24 cellular contexts compared by ENCODE assay signal in the genomic region with DNA sequence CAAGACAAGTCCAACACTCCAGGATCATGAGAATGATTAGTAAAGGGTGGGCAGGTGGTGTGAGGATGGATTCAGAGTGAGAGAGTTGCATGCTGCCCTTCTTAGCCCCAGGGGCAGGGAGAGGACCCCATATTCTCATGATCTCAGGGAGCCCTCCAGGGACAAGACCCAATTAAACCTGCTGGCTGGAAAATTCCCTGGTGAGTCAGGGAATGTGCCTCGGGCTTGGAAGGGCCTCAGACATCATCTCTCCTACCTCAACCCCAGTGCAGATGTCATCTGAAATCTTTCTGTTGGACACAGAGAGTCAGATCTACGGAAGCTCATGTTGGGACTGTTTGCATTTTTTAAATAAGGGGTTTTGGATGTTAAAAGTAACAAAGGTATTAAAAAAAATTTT. TPM values are rescaled to one million over a fixed set of nuclear protein-coding genes. Genes with fewer than 3 reads are reported as not detected.
DNase-seq lines count a peak whose midpoint lies in the region; ATAC-seq, FAIRE-seq and TF ChIP-seq lines count a peak whose summit lies in the region.
"Had no signal": no experiment of that assay in that cellular context is flagged by ENCODE, and none has a peak within 500 bp of the region (broad histone marks: within the 10 kb centered on the region; RNA-seq: fewer than 3 reads in every experiment).

No MANE protein-coding gene starts in this region.

- peaks cover 91% of the 10 kb centered on the region for H3K36me3 Mint-ChIP-seq in dendritic cell treated with granulocyte-macrophage colony-stimulating factor and Interleukin-4, amounts not matched to agents 40 ng/mL and 50 ng/mL, for 4 days (ENCODE audit: low read depth)
- H3K36me3 Mint-ChIP-seq in activated CD8-positive, alpha-beta T cell treated with anti-CD3 and anti-CD28 coated beads, Interleukin-2, amount 10 ng/mL, durations not matched to agents 7 days and 5 days (ENCODE audit: low read depth) = peaks cover 14% of the 10 kb centered on the region

- peaks cover 6% of the 10 kb centered on the region for H3K4me1 ChIP-seq in mesenchymal stem cell (ENCODE audit: control insufficient read depth, insufficient read depth, low read depth, low read length)
- H3K4me1 ChIP-seq in sigmoid colon = no peaks in the 10 kb centered on the region
- H3K4me1 ChIP-seq in small intestine (ENCODE audit: control insufficient read depth in 2 of 2, insufficient read depth in 1 of 2, low read depth in 1 of 2, low read length in 1 of 2) = no peaks in the 10 kb centered on the region
- H3K4me1 ChIP-seq: upper lobe of right lung had no signal

- H3K27ac Mint-ChIP-seq in dendritic cell treated with granulocyte-macrophage colony-stimulating factor and Interleukin-4, amounts not matched to agents 40 ng/mL and 50 ng/mL, for 4 days = peak overlapping the region; percentile 31
- H3K27ac Mint-ChIP-seq in activated CD8-positive, alpha-beta T cell treated with anti-CD3 and anti-CD28 coated beads, Interleukin-2, amount 10 ng/mL, durations not matched to agents 7 days and 5 days = no peak overlapping the region
- H3K27ac Mint-ChIP-seq: activated B cell treated with CpG ODN at 0.5 μM for 24 hours; activated naive CD4-positive, alpha-beta T cell treated with anti-CD3 and anti-CD28 coated beads for 36 hours; T-helper 2 cell treated with Interferon-gamma antibody and Interleukin-4, amounts not matched to agents 5 μg/mL and 100 μg/mL, for 36 hours had no signal

- no peaks in the 10 kb centered on the region for H3K27me3 Mint-ChIP-seq in dendritic cell treated with granulocyte-macrophage colony-stimulating factor and Interleukin-4, amounts not matched to agents 40 ng/mL and 50 ng/mL, for 4 days
- no peaks in the 10 kb centered on the region for H3K27me3 Mint-ChIP-seq in activated CD8-positive, alpha-beta T cell treated with anti-CD3 and anti-CD28 coated beads, Interleukin-2, amount 10 ng/mL, durations not matched to agents 7 days and 5 days (ENCODE audit: low read depth)
- H3K27me3 Mint-ChIP-seq: central memory CD8-positive, alpha-beta T cell had no signal

- no peak for TF ChIP-seq POLR2A in sigmoid colon (IDR thresholded peaks at IDR 0.05)

- no peak overlapping the region for H3K18ac ChIP-seq in mesenchymal stem cell (ENCODE audit: low read depth in 1 of 2, low read length in 2 of 2)

- H3K14ac ChIP-seq in mesenchymal stem cell (ENCODE audit: low read length in 2 of 2) = no peak overlapping the region

- H3K79me1 ChIP-seq in mesenchymal stem cell (replicated peaks; ENCODE audit: low read length, poor library complexity, severe bottlenecking) = no peaks in the 10 kb centered on the region

- H2AFZ ChIP-seq in mesenchymal stem cell (ENCODE audit: low read depth, low read length) = no peak overlapping the region

- intact Hi-C loops in dendritic cell treated with granulocyte-macrophage colony-stimulating factor and Interleukin-4, amounts not matched to agents 40 ng/mL and 50 ng/mL, for 4 days (cut with micrococcal nuclease) = loop anchor here (5.0 kb wide), 1 partner anchor 39 kb away; no protein-coding TSS in a partner anchor
- intact Hi-C loops in sigmoid colon (cut with DNase I) = no loop called here

- H2BK120ac ChIP-seq in mesenchymal stem cell (ENCODE audit: low read depth, low read length) = no peak overlapping the region

- H3K27me3 ChIP-seq in mesenchymal stem cell (ENCODE audit: control insufficient read depth in 1 of 2, insufficient read depth in 1 of 2, low read length in 2 of 2) (no peaks in the 10 kb centered on the region), sigmoid colon (no peaks in the 10 kb centered on the region), small intestine (ENCODE audit: control insufficient read depth in 2 of 2, insufficient read depth in 2 of 2, low read length in 2 of 2) (no peaks in the 10 kb centered on the region)
- H3K27me3 ChIP-seq: spleen, upper lobe of right lung had no signal

- peak overlapping the region; percentile 38 for H2BK5ac ChIP-seq in mesenchymal stem cell (ENCODE audit: low read depth, low read length, poor library complexity, severe bottlenecking)

- no peak for ATAC-seq in activated CD8-positive, alpha-beta T cell treated with anti-CD3 and anti-CD28 coated beads, Interleukin-2, amount 10 ng/mL, durations not matched to agents 7 days and 5 days
- ATAC-seq: activated T-cell treated with anti-CD3 and anti-CD28 coated beads, Interleukin-2, amount 50 U/mL, for 4 hours; upper lobe of right lung had no signal

- 49% methylated on average over 2 of the region's 2 CpGs for WGBS in mesenchymal stem cell
- 75 to 84% methylated on average over 2 of the region's 2 CpGs for WGBS in sigmoid colon, 2 donors
- WGBS in small intestine, 3 donors = 77 to 83% (median 80%) methylated on average over 2 of the region's 2 CpGs

- H4K8ac ChIP-seq in mesenchymal stem cell (ENCODE audit: low read length) = no peak overlapping the region

- peak overlapping the region; percentile 18 for H2AK5ac ChIP-seq in mesenchymal stem cell (ENCODE audit: low read length, severe bottlenecking)

- no peak overlapping the region for H3K4me2 ChIP-seq in mesenchymal stem cell (ENCODE audit: low read length, poor library complexity, severe bottlenecking)

- H3K4ac ChIP-seq in mesenchymal stem cell (ENCODE audit: low read depth in 1 of 2, low read length in 2 of 2) = no peak overlapping the region

- H3K4me3 ChIP-seq in mesenchymal stem cell (ENCODE audit: insufficient read depth in 1 of 2, low read depth in 1 of 2, low read length in 2 of 2) (no peak overlapping the region), sigmoid colon (no peak overlapping the region), small intestine (ENCODE audit: low read depth in 1 of 2, low read length in 2 of 2) (no peak overlapping the region)
- H3K4me3 ChIP-seq: esophagus squamous epithelium, spleen, upper lobe of right lung had no signal

- no peak overlapping the region for H3K4me3 Mint-ChIP-seq in dendritic cell treated with granulocyte-macrophage colony-stimulating factor and Interleukin-4, amounts not matched to agents 40 ng/mL and 50 ng/mL, for 4 days
- H3K4me3 Mint-ChIP-seq in activated CD8-positive, alpha-beta T cell treated with anti-CD3 and anti-CD28 coated beads, Interleukin-2, amount 10 ng/mL, durations not matched to agents 7 days and 5 days = no peak overlapping the region
- H3K4me3 Mint-ChIP-seq: activated B cell treated with CpG ODN at 0.5 μM for 24 hours; activated naive CD4-positive, alpha-beta T cell treated with anti-CD3 and anti-CD28 coated beads for 36 hours; activated T-cell treated with anti-CD3 and anti-CD28 coated beads, Interleukin-2, amount 50 U/mL, for 4 hours; central memory CD8-positive, alpha-beta T cell; T-helper 2 cell treated with Interferon-gamma antibody and Interleukin-4, amounts not matched to agents 5 μg/mL and 100 μg/mL, for 36 hours had no signal

- no peak overlapping the region for H2BK12ac ChIP-seq in mesenchymal stem cell (ENCODE audit: low read length in 2 of 2)

- TF ChIP-seq CTCF in sigmoid colon (IDR thresholded peaks at IDR 0.05) = no peak

- FAIRE-seq in small intestine (lab: Jason Lieb, UNC) = no peak

- H2BK15ac ChIP-seq in mesenchymal stem cell (ENCODE audit: low read depth, poor library complexity, severe bottlenecking) = no peak overlapping the region

- CTCF ChIA-PET in activated CD8-positive, alpha-beta T cell treated with anti-CD3 and anti-CD28 coated beads, Interleukin-2, amount 10 ng/mL, durations not matched to agents 7 days and 5 days (lab: Charles Lee) = no interaction called here

- H3K9me3 Mint-ChIP-seq in dendritic cell treated with granulocyte-macrophage colony-stimulating factor and Interleukin-4, amounts not matched to agents 40 ng/mL and 50 ng/mL, for 4 days = peaks cover 37% of the 10 kb centered on the region
- H3K9me3 Mint-ChIP-seq in activated CD8-positive, alpha-beta T cell treated with anti-CD3 and anti-CD28 coated beads, Interleukin-2, amount 10 ng/mL, durations not matched to agents 7 days and 5 days (ENCODE audit: insufficient read depth) = peaks cover 20% of the 10 kb centered on the region

- H3K4me1 Mint-ChIP-seq in dendritic cell treated with granulocyte-macrophage colony-stimulating factor and Interleukin-4, amounts not matched to agents 40 ng/mL and 50 ng/mL, for 4 days (ENCODE audit: low read depth) = peaks cover 85% of the 10 kb centered on the region
- H3K4me1 Mint-ChIP-seq in activated CD8-positive, alpha-beta T cell treated with anti-CD3 and anti-CD28 coated beads, Interleukin-2, amount 10 ng/mL, durations not matched to agents 7 days and 5 days (ENCODE audit: low read depth) = peaks cover 8% of the 10 kb centered on the region
- H3K4me1 Mint-ChIP-seq: central memory CD8-positive, alpha-beta T cell had no signal

- H4K91ac ChIP-seq in mesenchymal stem cell (ENCODE audit: low read length) = no peak overlapping the region

- POLR2A ChIA-PET in activated CD8-positive, alpha-beta T cell treated with anti-CD3 and anti-CD28 coated beads, Interleukin-2, amount 10 ng/mL, durations not matched to agents 7 days and 5 days (lab: Charles Lee) = no interaction called here

- H3K23ac ChIP-seq in mesenchymal stem cell (ENCODE audit: low read length in 2 of 2) = no peak overlapping the region

- DNase-seq in ELR (ENCODE audit: low read depth) = peak; percentile 84
- DNase-seq in NAMALWA (ENCODE audit: low spot score) = peak; percentile 0
- DNase-seq in mesenchymal stem cell = no peak
- no peak for DNase-seq in activated CD8-positive, alpha-beta T cell treated with anti-CD3 and anti-CD28 coated beads, Interleukin-2, amount 10 ng/mL, durations not matched to agents 7 days and 5 days
- no peak for DNase-seq in sigmoid colon
- DNase-seq in small intestine = no peak
- DNase-seq: activated B cell treated with CpG ODN at 0.5 μM for 24 hours; activated naive CD4-positive, alpha-beta T cell treated with anti-CD3 and anti-CD28 coated beads for 36 hours; activated T-cell treated with anti-CD3 and anti-CD28 coated beads, Interleukin-2, amount 50 U/mL, for 4 hours; COR-L47; DND-41; effector CD4-positive, alpha-beta T cell; esophagus squamous epithelium; NCI-H1436 treated with DMSO at 0.1 percent for 48 hours; NCI-H2171 treated with DMSO at 0.1 percent for 48 hours; OCI-M1; spleen; stimulated activated CD4-positive, alpha-beta T cell treated with anti-CD3 and anti-CD28 coated beads, Interleukin-4, amount 100 ng/mL, for 24 hours; upper lobe of right lung had no signal

- H3K36me3 ChIP-seq in mesenchymal stem cell (ENCODE audit: control insufficient read depth in 1 of 2, insufficient read depth in 2 of 2, low read depth in 1 of 2, low read length in 2 of 2) (peaks cover 0 to 2% of the 10 kb centered on the region in 2 experiments), sigmoid colon (no peaks in the 10 kb centered on the region), small intestine (ENCODE audit: control insufficient read depth in 2 of 2, insufficient read depth in 2 of 2, low read length in 2 of 2) (no peaks in the 10 kb centered on the region)
- H3K36me3 ChIP-seq: esophagus squamous epithelium, upper lobe of right lung had no signal

- H3K27ac ChIP-seq in mesenchymal stem cell (ENCODE audit: low read length, poor library complexity, severe bottlenecking) (peak overlapping the region; percentile 90), sigmoid colon (no peak overlapping the region), small intestine (ENCODE audit: low read depth in 1 of 2, low read length in 1 of 2) (no peak overlapping the region)
- H3K27ac ChIP-seq: esophagus squamous epithelium, upper lobe of right lung had no signal

- H3K9me3 ChIP-seq in mesenchymal stem cell (ENCODE audit: control insufficient read depth, low read length) (peaks cover 7% of the 10 kb centered on the region), sigmoid colon (no peaks in the 10 kb centered on the region), small intestine (ENCODE audit: control insufficient read depth, low read depth) (no peaks in the 10 kb centered on the region)
- H3K9me3 ChIP-seq: esophagus squamous epithelium, spleen, upper lobe of right lung had no signal

- no peak for TF ChIP-seq EP300 in sigmoid colon (IDR thresholded peaks at IDR 0.05)

- H3K9ac ChIP-seq in mesenchymal stem cell (ENCODE audit: low read length) = no peak overlapping the region

RNA-seq across cellular contexts. Expression of gene SIRPD, which starts 9.2 kb away (rescaled TPM):
- polyA plus RNA-seq in mesenchymal stem cell (2013, experiment 1 of 2) = not detected
- polyA plus RNA-seq in mesenchymal stem cell (2013, experiment 2 of 2) = not detected
- under 1 TPM in 1 of 2 experiments, not detected in 1; 0.23 TPM for total RNA-seq in activated CD8-positive, alpha-beta T cell treated with anti-CD3 and anti-CD28 coated beads, Interleukin-2, amount 10 ng/mL, durations not matched to agents 7 days and 5 days
- total RNA-seq in sigmoid colon = under 1 TPM in 1 of 4 donors, not detected in 3; 0.66 TPM
- polyA plus RNA-seq in sigmoid colon = under 1 TPM in 1 of 3 donors, not detected in 2; 0.90 TPM
- polyA plus RNA-seq in small intestine = 1 to 10 TPM in 1 of 3 donors, not detected in 2; 1.2 TPM
- total RNA-seq: activated B cell treated with CpG ODN at 0.5 μM for 24 hours; activated naive CD4-positive, alpha-beta T cell treated with anti-CD3 and anti-CD28 coated beads for 36 hours; activated T-cell treated with anti-CD3 and anti-CD28 coated beads, Interleukin-2, amount 50 U/mL, for 4 hours; esophagus squamous epithelium; glomerular endothelial cell; lower leg skin had no signal

RNA-seq across cellular contexts. Expression of gene SIRPB1, which starts 53.1 kb away (rescaled TPM):
- polyA plus RNA-seq in mesenchymal stem cell (2013, experiment 1 of 2) = 0.61 TPM
- polyA plus RNA-seq in mesenchymal stem cell (2013, experiment 2 of 2) = 0.56 TPM
- 1 to 10 TPM; 1.3 to 1.5 TPM for total RNA-seq in activated CD8-positive, alpha-beta T cell treated with anti-CD3 and anti-CD28 coated beads, Interleukin-2, amount 10 ng/mL, durations not matched to agents 7 days and 5 days
- total RNA-seq in sigmoid colon = 1 to 10 TPM in 3 of 4 donors, under 1 TPM in 1; 0.36 to 5.2 (median 2.8) TPM
- polyA plus RNA-seq in sigmoid colon (1 to 10 TPM in 1 of 3 donors, under 1 TPM in 1, not detected in 1; 0.98 to 2.3 TPM), small intestine (under 1 TPM in 2 of 3 donors, not detected in 1; 0.22 to 0.54 TPM)

Comparison
In these comparisons a context has a peak if more than half of its experiments do, and no peak if none do; other contexts are left out.
1. DNase-seq: peak in ELR (single experiment) and NAMALWA (single experiment); none in mesenchymal stem cell (single experiment), activated CD8-positive, alpha-beta T cell treated with anti-CD3 and anti-CD28 coated beads, Interleukin-2, amount 10 ng/mL, durations not matched to agents 7 days and 5 days (single experiment), sigmoid colon (single experiment) and small intestine (single experiment).